In the genomic region with DNA sequence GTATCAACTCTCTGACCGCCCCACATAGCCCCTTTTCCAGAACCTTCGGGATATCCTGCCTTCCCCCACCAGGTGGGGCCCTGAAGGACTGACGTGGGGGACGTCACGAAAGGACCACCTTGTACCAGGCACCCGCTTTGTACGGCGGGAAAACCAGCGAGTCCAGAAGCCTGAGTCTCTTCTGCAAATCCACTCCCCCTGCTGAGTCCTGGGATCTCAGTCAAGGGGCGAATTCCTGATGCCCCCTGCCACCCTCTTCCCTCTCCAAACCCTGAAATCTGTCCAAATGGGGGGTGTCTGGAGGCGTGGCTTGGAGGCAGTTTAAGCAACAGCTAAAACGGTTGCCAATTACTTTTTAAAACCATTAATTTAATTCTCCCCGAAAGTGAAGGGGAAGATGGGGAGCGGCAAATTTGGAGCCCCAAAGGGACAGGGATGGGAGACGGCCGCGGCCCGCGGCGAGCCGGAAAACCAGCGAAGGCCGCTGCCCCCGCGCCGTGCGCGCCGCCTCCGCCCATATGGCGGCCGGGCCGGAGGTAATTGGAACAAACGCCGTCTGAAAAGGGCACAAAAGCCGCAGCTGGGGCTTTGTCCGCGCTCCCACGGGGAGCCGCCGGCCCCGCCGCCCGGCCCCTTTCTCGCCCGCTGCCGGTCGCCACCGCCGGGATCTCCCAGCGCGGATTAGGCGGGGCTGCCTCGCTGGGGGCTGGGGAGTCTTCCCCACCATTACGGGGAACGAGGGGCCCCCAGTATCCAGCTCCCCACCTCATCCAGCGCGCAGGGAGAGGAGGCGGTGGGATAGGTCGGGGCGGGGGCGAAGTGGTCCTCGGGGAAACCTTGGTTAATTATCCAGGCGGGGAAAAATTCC, we compare ENCODE assay signal across 1 cellular context.
TF ChIP-seq lines count a peak whose summit lies in the region.

No MANE protein-coding gene starts in this region.

TF ChIP-seq in GM12878, 131 proteins besides CTCF, POLR2A, EP300 and RAD21:
- TF ChIP-seq SUZ12 (IDR thresholded peaks at IDR 0.05; ENCODE audit: unreplicated experiment) (peak; percentile 79), PML (IDR thresholded peaks at IDR 0.05; ENCODE audit: low read length) (no peak)
- TF ChIP-seq, protein P1, sequence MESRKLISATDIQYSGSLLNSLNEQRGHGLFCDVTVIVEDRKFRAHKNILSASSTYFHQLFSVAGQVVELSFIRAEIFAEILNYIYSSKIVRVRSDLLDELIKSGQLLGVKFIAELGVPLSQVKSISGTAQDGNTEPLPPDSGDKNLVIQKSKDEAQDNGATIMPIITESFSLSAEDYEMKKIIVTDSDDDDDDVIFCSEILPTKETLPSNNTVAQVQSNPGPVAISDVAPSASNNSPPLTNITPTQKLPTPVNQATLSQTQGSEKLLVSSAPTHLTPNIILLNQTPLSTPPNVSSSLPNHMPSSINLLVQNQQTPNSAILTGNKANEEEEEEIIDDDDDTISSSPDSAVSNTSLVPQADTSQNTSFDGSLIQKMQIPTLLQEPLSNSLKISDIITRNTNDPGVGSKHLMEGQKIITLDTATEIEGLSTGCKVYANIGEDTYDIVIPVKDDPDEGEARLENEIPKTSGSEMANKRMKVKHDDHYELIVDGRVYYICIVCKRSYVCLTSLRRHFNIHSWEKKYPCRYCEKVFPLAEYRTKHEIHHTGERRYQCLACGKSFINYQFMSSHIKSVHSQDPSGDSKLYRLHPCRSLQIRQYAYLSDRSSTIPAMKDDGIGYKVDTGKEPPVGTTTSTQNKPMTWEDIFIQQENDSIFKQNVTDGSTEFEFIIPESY (IDR thresholded peaks at IDR 0.05), result no peak
- TF ChIP-seq, protein P2, sequence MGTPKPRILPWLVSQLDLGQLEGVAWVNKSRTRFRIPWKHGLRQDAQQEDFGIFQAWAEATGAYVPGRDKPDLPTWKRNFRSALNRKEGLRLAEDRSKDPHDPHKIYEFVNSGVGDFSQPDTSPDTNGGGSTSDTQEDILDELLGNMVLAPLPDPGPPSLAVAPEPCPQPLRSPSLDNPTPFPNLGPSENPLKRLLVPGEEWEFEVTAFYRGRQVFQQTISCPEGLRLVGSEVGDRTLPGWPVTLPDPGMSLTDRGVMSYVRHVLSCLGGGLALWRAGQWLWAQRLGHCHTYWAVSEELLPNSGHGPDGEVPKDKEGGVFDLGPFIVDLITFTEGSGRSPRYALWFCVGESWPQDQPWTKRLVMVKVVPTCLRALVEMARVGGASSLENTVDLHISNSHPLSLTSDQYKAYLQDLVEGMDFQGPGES (IDR thresholded peaks at IDR 0.05), result no peak
TF ChIP-seq in GM12878: peak in this region for 1.
